ENCODE assay signal across 8 cellular contexts in the genomic region with DNA sequence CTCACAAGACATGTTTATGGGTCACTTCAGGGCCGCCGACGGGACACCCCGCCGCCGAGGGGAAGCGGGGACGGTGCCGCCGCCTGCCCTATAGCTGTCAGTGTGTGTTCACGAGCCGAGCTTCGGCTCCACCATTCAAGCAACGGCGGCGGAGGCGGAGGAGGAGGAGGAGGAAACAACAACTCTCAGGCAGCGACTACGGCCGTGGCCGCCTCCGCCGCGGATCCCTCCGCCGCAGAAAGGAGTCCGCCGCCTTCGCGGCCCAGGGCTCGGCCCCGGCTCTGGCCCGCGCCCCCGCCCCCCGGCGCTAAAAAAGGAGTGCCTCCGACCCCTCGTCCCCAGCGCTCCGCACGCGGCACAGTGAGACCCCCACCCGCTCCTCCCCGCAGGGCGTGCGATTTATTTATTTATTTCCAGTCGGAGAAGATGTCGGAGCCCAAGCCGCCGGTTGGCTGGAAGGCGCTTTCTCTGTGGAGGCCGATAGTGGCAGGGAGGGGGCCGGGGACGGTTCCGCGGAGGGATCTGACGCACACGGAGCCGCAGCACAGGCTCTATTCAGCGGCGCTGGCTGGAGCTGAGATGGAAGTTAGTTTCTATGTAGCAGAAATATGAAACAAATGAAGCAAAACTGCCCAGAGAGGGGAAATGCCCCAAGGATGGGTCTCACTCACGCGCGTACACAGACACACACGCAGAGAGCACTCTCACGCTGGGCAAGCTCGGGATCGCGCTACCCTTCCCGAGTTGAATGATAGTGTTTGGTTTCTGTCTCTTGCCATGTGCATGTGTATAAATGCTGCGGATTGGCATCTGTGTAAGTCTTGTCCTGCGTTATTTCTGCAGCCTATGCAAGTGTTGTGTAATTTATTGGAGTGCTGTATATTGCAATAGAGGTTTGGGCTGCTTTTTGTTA. TPM values are rescaled to one million over a fixed set of nuclear protein-coding genes. Genes with fewer than 3 reads are reported as not detected.
DNase-seq lines count a peak whose midpoint lies in the region; ATAC-seq and TF ChIP-seq lines count a peak whose summit lies in the region.

A gene (minus strand): TSS at position 198 of the 913 bp plus-strand sequence. CDS start 186 bp downstream, at position 12.

- peak within 1 kb of the TSS; percentile 93 for H3K4me3 Mint-ChIP-seq in activated T-cell treated with anti-CD3 and anti-CD28 coated beads, Interleukin-2, amount 50 U/mL, for 24 hours

- H3K36me3 ChIP-seq in esophagus (ENCODE audit: control insufficient read depth in 2 of 2, insufficient read depth in 2 of 2, low read length in 1 of 2) (no peaks in the 10 kb centered on the region), muscle layer of colon (ENCODE audit: insufficient read depth, low read length) (no peaks in the 10 kb centered on the region)

- no peaks in the 10 kb centered on the region for H3K4me1 ChIP-seq in esophagus (ENCODE audit: control insufficient read depth in 2 of 2, insufficient read depth in 2 of 2, low read length in 1 of 2)
- H3K4me1 ChIP-seq in muscle layer of colon (ENCODE audit: insufficient read depth, low read length): peaks cover 27% of the 10 kb centered on the region

- H3K27ac ChIP-seq in esophagus (ENCODE audit: low read depth in 2 of 2, low read length in 1 of 2) (peak within 1 kb of the TSS; percentile 96 to 98), muscle layer of colon (ENCODE audit: low read depth, low read length) (peak within 1 kb of the TSS; percentile 98)

- ATAC-seq in GM21737 (IDR thresholded peaks at IDR 0.05; ENCODE audit: unreplicated experiment): peak; percentile 60

- H3K9ac ChIP-seq in muscle layer of colon (ENCODE audit: low read length): peak within 1 kb of the TSS; percentile 55

- H3K27ac Mint-ChIP-seq in activated T-cell treated with anti-CD3 and anti-CD28 coated beads, Interleukin-2, amount 50 U/mL, for 24 hours: peak within 1 kb of the TSS; percentile 98

- H3K27me3 ChIP-seq in esophagus (ENCODE audit: control insufficient read depth in 1 of 2, insufficient read depth in 2 of 2, low read length in 2 of 2) (no peaks in the 10 kb centered on the region), muscle layer of colon (ENCODE audit: control insufficient read depth in 1 of 2, insufficient read depth in 2 of 2, low read length in 2 of 2) (no peaks in the 10 kb centered on the region)

- no peaks in the 10 kb centered on the region for H3K9me3 Mint-ChIP-seq in activated T-cell treated with anti-CD3 and anti-CD28 coated beads, Interleukin-2, amount 50 U/mL, for 24 hours

- no peaks in the 10 kb centered on the region for H3K9me3 ChIP-seq in esophagus (ENCODE audit: control insufficient read depth in 2 of 2, insufficient read depth in 1 of 2, low read depth in 1 of 2, low read length in 1 of 2)
- no peaks in the 10 kb centered on the region for H3K9me3 ChIP-seq in muscle layer of colon (ENCODE audit: low read length)

- H3K4me3 ChIP-seq in esophagus (ENCODE audit: low read depth in 1 of 2, low read length in 2 of 2): peak within 1 kb of the TSS; percentile 72 to 94
- H3K4me3 ChIP-seq in muscle layer of colon (ENCODE audit: low read depth in 1 of 2, low read length in 2 of 2): peak within 1 kb of the TSS; percentile 90 to 95

- peaks cover 15% of the 10 kb centered on the region for H3K27me3 Mint-ChIP-seq in activated T-cell treated with anti-CD3 and anti-CD28 coated beads, Interleukin-2, amount 50 U/mL, for 24 hours

- WGBS in esophagus, 2 donors: 0 to 1% methylated on average over 60 to 73 of the region's 73 CpGs

- H3K4me1 Mint-ChIP-seq in activated T-cell treated with anti-CD3 and anti-CD28 coated beads, Interleukin-2, amount 50 U/mL, for 24 hours (ENCODE audit: low read depth): peaks cover 38% of the 10 kb centered on the region

- peak; percentile 91 for DNase-seq in DMS79 (lab: John Stamatoyannopoulos, UW)
- DNase-seq in KG1 (lab: John Stamatoyannopoulos, UW): peak; percentile 94
- peak; percentile 94 for DNase-seq in activated T-cell treated with anti-CD3 and anti-CD28 coated beads, Interleukin-2, amount 50 U/mL, for 24 hours
- peak; percentile 76 to 78 for DNase-seq in stimulated activated CD8-positive, alpha-beta memory T cell treated with anti-CD3 and anti-CD28 coated beads, Interleukin-7, amount 100 ng/mL, for 1 hour (ENCODE audit: low read depth in 2 of 2)

- peaks cover 33% of the 10 kb centered on the region for H3K36me3 Mint-ChIP-seq in activated T-cell treated with anti-CD3 and anti-CD28 coated beads, Interleukin-2, amount 50 U/mL, for 24 hours (ENCODE audit: low read depth)

TF ChIP-seq in PFSK-1, 5 proteins besides CTCF, POLR2A, EP300 and RAD21:
- peak; percentile 87 for TF ChIP-seq POLR2AphosphoS5 (IDR thresholded peaks at IDR 0.05; ENCODE audit: low read depth, low read length)
- TF ChIP-seq SIN3A (IDR thresholded peaks at IDR 0.05; ENCODE audit: borderline replicate concordance, insufficient read depth, low read length): peak; percentile 78; the same call in 1 of the 2 replicates
- TF ChIP-seq FOXP2 (optimal IDR thresholded peaks at IDR 0.05; ENCODE audit: borderline replicate concordance, extremely low read depth, extremely low read length, insufficient read depth): peak; percentile 89
- peak; percentile 85 for TF ChIP-seq TAF1 (IDR thresholded peaks at IDR 0.05; ENCODE audit: borderline replicate concordance, insufficient read depth, low read length)
- TF ChIP-seq, protein P1, sequence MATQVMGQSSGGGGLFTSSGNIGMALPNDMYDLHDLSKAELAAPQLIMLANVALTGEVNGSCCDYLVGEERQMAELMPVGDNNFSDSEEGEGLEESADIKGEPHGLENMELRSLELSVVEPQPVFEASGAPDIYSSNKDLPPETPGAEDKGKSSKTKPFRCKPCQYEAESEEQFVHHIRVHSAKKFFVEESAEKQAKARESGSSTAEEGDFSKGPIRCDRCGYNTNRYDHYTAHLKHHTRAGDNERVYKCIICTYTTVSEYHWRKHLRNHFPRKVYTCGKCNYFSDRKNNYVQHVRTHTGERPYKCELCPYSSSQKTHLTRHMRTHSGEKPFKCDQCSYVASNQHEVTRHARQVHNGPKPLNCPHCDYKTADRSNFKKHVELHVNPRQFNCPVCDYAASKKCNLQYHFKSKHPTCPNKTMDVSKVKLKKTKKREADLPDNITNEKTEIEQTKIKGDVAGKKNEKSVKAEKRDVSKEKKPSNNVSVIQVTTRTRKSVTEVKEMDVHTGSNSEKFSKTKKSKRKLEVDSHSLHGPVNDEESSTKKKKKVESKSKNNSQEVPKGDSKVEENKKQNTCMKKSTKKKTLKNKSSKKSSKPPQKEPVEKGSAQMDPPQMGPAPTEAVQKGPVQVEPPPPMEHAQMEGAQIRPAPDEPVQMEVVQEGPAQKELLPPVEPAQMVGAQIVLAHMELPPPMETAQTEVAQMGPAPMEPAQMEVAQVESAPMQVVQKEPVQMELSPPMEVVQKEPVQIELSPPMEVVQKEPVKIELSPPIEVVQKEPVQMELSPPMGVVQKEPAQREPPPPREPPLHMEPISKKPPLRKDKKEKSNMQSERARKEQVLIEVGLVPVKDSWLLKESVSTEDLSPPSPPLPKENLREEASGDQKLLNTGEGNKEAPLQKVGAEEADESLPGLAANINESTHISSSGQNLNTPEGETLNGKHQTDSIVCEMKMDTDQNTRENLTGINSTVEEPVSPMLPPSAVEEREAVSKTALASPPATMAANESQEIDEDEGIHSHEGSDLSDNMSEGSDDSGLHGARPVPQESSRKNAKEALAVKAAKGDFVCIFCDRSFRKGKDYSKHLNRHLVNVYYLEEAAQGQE (IDR thresholded peaks at IDR 0.05; ENCODE audit: insufficient read depth in 1 of 2, low read depth in 2 of 2, low read length in 2 of 2): peak; percentile 16 to 44; a peak in 1 of 4 replicates

RNA-seq across cellular contexts. Expression of the gene that starts here (rescaled TPM):
- polyA plus RNA-seq in PFSK-1 (2012; ENCODE audit: insufficient read length, low read depth): 8.2 TPM
- 1 to 10 TPM; 4.2 to 8.5 TPM for polyA plus RNA-seq in esophagus

Comparison
In these comparisons a context has a peak if more than half of its experiments do, and no peak if none do; other contexts are left out.
1. Peak in every context shown above with its lines: DNase-seq, ATAC-seq, H3K4me3 ChIP-seq and H3K27ac ChIP-seq.